Comparison of ENCODE assay signal across 8 cellular contexts in the genomic region with DNA sequence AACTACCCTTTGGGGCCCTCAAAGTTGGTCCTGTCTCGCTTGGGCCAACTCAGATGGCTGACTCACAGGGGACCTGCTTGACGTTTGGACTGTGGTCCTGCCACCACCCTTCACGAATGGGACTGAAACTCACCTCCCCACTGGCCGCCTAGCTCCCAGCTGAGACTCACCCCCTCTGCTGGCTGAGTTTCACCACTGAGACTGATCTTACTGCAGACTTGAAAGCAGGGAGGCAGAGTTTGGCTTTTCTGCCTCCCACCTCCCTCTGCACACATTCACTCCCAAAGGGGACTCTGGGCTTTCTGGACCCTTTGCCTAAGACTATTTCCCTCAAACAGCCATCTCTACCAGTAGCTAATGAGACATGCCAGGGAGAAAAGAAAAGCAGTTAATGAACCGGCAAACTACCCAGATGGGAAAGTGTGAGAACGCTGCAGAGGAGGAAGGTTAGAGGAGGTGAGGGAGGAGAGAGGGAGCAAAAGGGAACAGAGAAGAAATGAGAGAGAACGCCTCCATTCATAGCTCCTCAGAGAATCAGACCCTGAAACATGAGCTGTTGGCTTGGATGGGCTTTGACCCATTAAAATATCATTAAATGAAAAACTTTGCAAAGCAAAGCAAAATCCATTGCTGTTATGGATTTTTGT.
DNase-seq lines count a peak whose midpoint lies in the region; ATAC-seq, FAIRE-seq and TF ChIP-seq lines count a peak whose summit lies in the region.
"Not testable (repeated sequence)": the region's sequence is repeated elsewhere in the genome, so short reads cannot be mapped to it uniquely, and the experiment has no call there.

No MANE protein-coding gene starts in this region.

- TF ChIP-seq RAD21 in A549 (conservative IDR thresholded peaks at IDR 0.05 in 1 of 2, IDR thresholded peaks at IDR 0.05 in 1 of 2), result not testable (repeated sequence)

- not testable (repeated sequence) for H3K4me1 ChIP-seq in A549; mucosa of descending colon (ENCODE audit: low read depth)

- not testable (repeated sequence) for H3K4me3 Mint-ChIP-seq in T-cell

- not testable (repeated sequence) for H3K27me3 Mint-ChIP-seq in T-cell

- H3K27ac Mint-ChIP-seq in T-cell, result not testable (repeated sequence)

- intact Hi-C loops in mucosa of descending colon (cut with DNase I, micrococcal nuclease), result not testable (repeated sequence)

- not testable (repeated sequence) for H3K9me3 ChIP-seq in A549, mucosa of descending colon

- not testable (repeated sequence) for H3K4me2 ChIP-seq in A549

- not testable (repeated sequence) for DNase-seq in A549 (ENCODE audit: low read depth in 1 of 2, low spot score in 1 of 2); T-cell; epithelial cell of esophagus (ENCODE audit: low read depth); mucosa of descending colon

- WGBS in A549 (ENCODE audit: missing lambda C conversion rate), result 12% methylated on average over 5 of the region's 7 CpGs

- H3K27ac ChIP-seq in A549, result not testable (repeated sequence)

- not testable (repeated sequence) for TF ChIP-seq EP300 in A549 (IDR thresholded peaks at IDR 0.05)

- not testable (repeated sequence) for FAIRE-seq in A549 (lab: Jason Lieb, UNC)

- TF ChIP-seq CTCF in A549 (IDR thresholded peaks at IDR 0.05); mucosa of descending colon (IDR thresholded peaks at IDR 0.05): not testable (repeated sequence)
- peak; percentile 11 for TF ChIP-seq CTCF in epithelial cell of esophagus (IDR thresholded peaks at IDR 0.05; ENCODE audit: insufficient read depth, low read depth, low read length, missing control alignments)

- not testable (repeated sequence) for H3K4me3 ChIP-seq in A549; epithelial cell of esophagus (ENCODE audit: low read length); mucosa of descending colon

- TF ChIP-seq POLR2A in A549 (IDR thresholded peaks at IDR 0.05; ENCODE audit: low read length), result not testable (repeated sequence)

- POLR2A ChIA-PET in A549 (lab: Yijun Ruan, JAX); T-cell (lab: Charles Lee): not testable (repeated sequence)

- not testable (repeated sequence) for H3K4me1 Mint-ChIP-seq in T-cell

- CTCF ChIA-PET in A549 (lab: Yijun Ruan, JAX), result interaction anchor here (1.1 to 1.2 kb wide), 2 partner anchors 81 to 290 kb away, joined by 3 to 4 read pairs; no protein-coding TSS in a partner anchor
- CTCF ChIA-PET in T-cell (lab: Charles Lee), result not testable (repeated sequence)

- peak; percentile 97 to 98 for ATAC-seq in A549
- peak; percentile 88 for ATAC-seq in GM18520 (IDR thresholded peaks at IDR 0.05; ENCODE audit: unreplicated experiment)
- ATAC-seq in GM21390 (IDR thresholded peaks at IDR 0.05; ENCODE audit: unreplicated experiment), result peak; percentile 100
- peak; percentile 100 for ATAC-seq in HG02798 (IDR thresholded peaks at IDR 0.05; ENCODE audit: poor library complexity, unreplicated experiment)
- peak; percentile 98 for ATAC-seq in HG03432 (IDR thresholded peaks at IDR 0.05; ENCODE audit: unreplicated experiment)
- peak; percentile 72 to 76 (median 74) for ATAC-seq in T-cell (replicated peaks in 1 of 4)
- ATAC-seq in mucosa of descending colon, result peak; percentile 96

- not testable (repeated sequence) for H3K36me3 Mint-ChIP-seq in T-cell

- not testable (repeated sequence) for H3K9me3 Mint-ChIP-seq in T-cell

- not testable (repeated sequence) for H3K36me3 ChIP-seq in mucosa of descending colon (ENCODE audit: low read depth)
